22 cellular contexts compared by ENCODE assay signal in the genomic region with DNA sequence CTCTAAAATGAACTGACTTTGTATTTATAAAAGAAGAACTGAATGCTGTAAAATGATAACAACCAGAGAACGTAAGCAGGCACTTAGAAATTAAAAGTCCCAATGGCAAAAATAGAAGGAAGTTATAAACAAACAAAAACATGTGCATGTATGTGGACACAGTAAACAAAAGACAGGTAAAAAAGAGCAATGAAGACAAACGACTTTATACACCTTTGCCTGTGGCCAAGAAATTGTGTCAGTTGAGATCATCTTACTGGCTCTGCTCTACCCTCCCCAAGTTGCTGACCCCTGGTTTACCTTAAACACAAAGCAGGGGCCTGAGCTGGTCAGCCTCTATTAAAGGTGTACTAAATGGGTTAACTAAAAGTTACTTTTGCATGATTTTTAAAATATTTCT. TPM values are rescaled to one million over a fixed set of nuclear protein-coding genes. Genes with fewer than 3 reads are reported as not detected.
"Had no signal": no experiment of that assay in that cellular context is flagged by ENCODE, and none has a peak within 500 bp of the region (broad histone marks: within the 10 kb centered on the region; RNA-seq: fewer than 3 reads in every experiment).

No MANE protein-coding gene starts in this region.

- H3K27ac ChIP-seq: foreskin keratinocyte, neural progenitor cell, psoas muscle, transverse colon had no signal

- H3K4me3 ChIP-seq: mucosa of descending colon, neural progenitor cell, psoas muscle, transverse colon, uterus had no signal

- H3K27ac Mint-ChIP-seq: activated CD4-positive, alpha-beta memory T cell treated with anti-CD3 and anti-CD28 coated beads for 36 hours; activated CD4-positive, alpha-beta T cell treated with anti-CD3 and anti-CD28 coated beads for 36 hours; activated naive CD8-positive, alpha-beta T cell treated with anti-CD3 and anti-CD28 coated beads for 36 hours; memory B cell; neural progenitor cell; stimulated activated naive CD8-positive, alpha-beta T cell treated with anti-CD3 and anti-CD28 coated beads, Interleukin-15, Interleukin-2, amounts not matched to agents 100 ng/mL and 50 ng/mL, for 24 hours; WTC11 had no signal

- DNase-seq: activated CD4-positive, alpha-beta memory T cell treated with anti-CD3 and anti-CD28 coated beads for 36 hours; activated CD4-positive, alpha-beta T cell treated with anti-CD3 and anti-CD28 coated beads for 36 hours; activated naive CD8-positive, alpha-beta T cell treated with anti-CD3 and anti-CD28 coated beads for 36 hours; activated T-cell treated with anti-CD3 and anti-CD28 coated beads for 4 hours; amniotic stem cell; foreskin keratinocyte; left ventricle myocardium superior; mucosa of descending colon; naive B cell; psoas muscle; small intestine; stimulated activated CD4-positive, alpha-beta T cell treated with anti-CD3 and anti-CD28 coated beads, Interleukin-15, amount 100 ng/mL, for 24 hours; stimulated activated CD4-positive, alpha-beta T cell treated with anti-CD3 and anti-CD28 coated beads, Interleukin-2, amount 100 ng/mL, for 48 hours; T-helper 2 cell; transverse colon; uterus had no signal

- H3K9me3 ChIP-seq: mucosa of descending colon, psoas muscle, transverse colon, uterus had no signal

- H3K4me3 Mint-ChIP-seq: activated CD4-positive, alpha-beta memory T cell treated with anti-CD3 and anti-CD28 coated beads for 36 hours; activated CD4-positive, alpha-beta T cell treated with anti-CD3 and anti-CD28 coated beads for 36 hours; activated naive CD8-positive, alpha-beta T cell treated with anti-CD3 and anti-CD28 coated beads for 36 hours; memory B cell; naive B cell; neural progenitor cell; stimulated activated naive CD8-positive, alpha-beta T cell treated with anti-CD3 and anti-CD28 coated beads, Interleukin-15, Interleukin-2, amounts not matched to agents 100 ng/mL and 50 ng/mL, for 24 hours; WTC11 had no signal

- H3K27me3 ChIP-seq: foreskin keratinocyte, neural progenitor cell, transverse colon, uterus had no signal

- H3K27me3 Mint-ChIP-seq: activated CD4-positive, alpha-beta memory T cell treated with anti-CD3 and anti-CD28 coated beads for 36 hours; activated CD4-positive, alpha-beta T cell treated with anti-CD3 and anti-CD28 coated beads for 36 hours; activated naive CD8-positive, alpha-beta T cell treated with anti-CD3 and anti-CD28 coated beads for 36 hours; memory B cell; naive B cell; stimulated activated naive CD8-positive, alpha-beta T cell treated with anti-CD3 and anti-CD28 coated beads, Interleukin-15, Interleukin-2, amounts not matched to agents 100 ng/mL and 50 ng/mL, for 24 hours had no signal

- ATAC-seq: activated CD4-positive, alpha-beta T cell treated with anti-CD3 and anti-CD28 coated beads for 36 hours; foreskin keratinocyte; mucosa of descending colon; psoas muscle; WTC11 had no signal

- H3K4me1 ChIP-seq: foreskin keratinocyte, neural progenitor cell, psoas muscle, uterus had no signal

- H3K36me3 ChIP-seq: uterus had no signal

- H3K4me1 Mint-ChIP-seq: activated CD4-positive, alpha-beta T cell treated with anti-CD3 and anti-CD28 coated beads for 36 hours; activated naive CD8-positive, alpha-beta T cell treated with anti-CD3 and anti-CD28 coated beads for 36 hours; memory B cell; naive B cell; neural progenitor cell; WTC11 had no signal

- H3K9me3 Mint-ChIP-seq: activated CD4-positive, alpha-beta memory T cell treated with anti-CD3 and anti-CD28 coated beads for 36 hours; activated naive CD8-positive, alpha-beta T cell treated with anti-CD3 and anti-CD28 coated beads for 36 hours; memory B cell; naive B cell; neural progenitor cell; stimulated activated naive CD8-positive, alpha-beta T cell treated with anti-CD3 and anti-CD28 coated beads, Interleukin-15, Interleukin-2, amounts not matched to agents 100 ng/mL and 50 ng/mL, for 24 hours; WTC11 had no signal

RNA-seq across cellular contexts. Expression of gene GP5, which starts 41.7 kb away (rescaled TPM):
- total RNA-seq: epithelial cell of proximal tubule, foreskin keratinocyte, left ventricle myocardium superior, osteocyte, psoas muscle, transverse colon had no signal
